ENCODE assay signal across 9 cellular contexts in genomic region chr5:772932-773331, GRCh38. TPM values are rescaled to one million over a fixed set of nuclear protein-coding genes. Genes with fewer than 3 reads are reported as not detected.
DNase-seq lines count a peak whose midpoint lies in the region; ATAC-seq and TF ChIP-seq lines count a peak whose summit lies in the region.
"Not testable (repeated sequence)": the region's sequence is repeated elsewhere in the genome, so short reads cannot be mapped to it uniquely, and the experiment has no call there.
"Had no signal": no experiment of that assay in that cellular context is flagged by ENCODE, and none has a peak within 500 bp of the region (broad histone marks: within the 10 kb centered on the region; RNA-seq: fewer than 3 reads in every experiment).

No MANE protein-coding gene starts in this region.

- H2AK5ac ChIP-seq in neuronal stem cell (ENCODE audit: low read depth, low read length) = peak overlapping the region; percentile 79

- not testable (repeated sequence) for H3K9me3 ChIP-seq in RWPE2 (ENCODE audit: severe bottlenecking); right cardiac atrium (ENCODE audit: control insufficient read depth, low read length); neuronal stem cell (replicated peaks in 1 of 2; ENCODE audit: control insufficient read depth in 2 of 2, insufficient read depth in 1 of 2, low read depth in 1 of 2, low read length in 2 of 2)

- not testable (repeated sequence) for H2BK5ac ChIP-seq in neuronal stem cell (ENCODE audit: low read length)

- H3K27me3 Mint-ChIP-seq in activated CD4-positive, alpha-beta memory T cell treated with anti-CD3 and anti-CD28 coated beads for 36 hours = not testable (repeated sequence)

- not testable (repeated sequence) for H3K36me3 Mint-ChIP-seq in activated CD4-positive, alpha-beta memory T cell treated with anti-CD3 and anti-CD28 coated beads for 36 hours

- POLR2A ChIA-PET in GM10248 (lab: Yijun Ruan, JAX); activated CD4-positive, alpha-beta memory T cell treated with anti-CD3 and anti-CD28 coated beads for 36 hours (lab: Charles Lee): not testable (repeated sequence)

- not testable (repeated sequence) for H3K9me3 Mint-ChIP-seq in activated CD4-positive, alpha-beta memory T cell treated with anti-CD3 and anti-CD28 coated beads for 36 hours

- not testable (repeated sequence) for H3K27ac Mint-ChIP-seq in activated CD4-positive, alpha-beta memory T cell treated with anti-CD3 and anti-CD28 coated beads for 36 hours

- WGBS in right cardiac atrium = 84% methylated on average over 13 of the region's 13 CpGs
- WGBS in neuronal stem cell (ENCODE audit: extremely low coverage in 2 of 2, insufficient read length in 2 of 2, insufficient replicate concordance in 1 of 2), 2 donors = no CpG with 5 or more reads among the region's 13 CpGs

- H3K4ac ChIP-seq in neuronal stem cell (ENCODE audit: low read length) = not testable (repeated sequence)

- not testable (repeated sequence) for TF ChIP-seq CTCF in GM10248 (IDR thresholded peaks at IDR 0.05; ENCODE audit: control extremely low read depth, extremely low read depth, low read depth, missing control alignments); RWPE2 (IDR thresholded peaks at IDR 0.05; ENCODE audit: poor library complexity, severe bottlenecking); coronary artery (IDR thresholded peaks at IDR 0.05)

- CTCF ChIA-PET in GM10248 (lab: Yijun Ruan, JAX); activated CD4-positive, alpha-beta memory T cell treated with anti-CD3 and anti-CD28 coated beads for 36 hours (lab: Charles Lee): not testable (repeated sequence)

- H4K8ac ChIP-seq in neuronal stem cell (ENCODE audit: low read depth, low read length) = not testable (repeated sequence)

- not testable (repeated sequence) for H3K27me3 ChIP-seq in RWPE2 (ENCODE audit: insufficient read depth, poor library complexity, severe bottlenecking); right cardiac atrium (ENCODE audit: control insufficient read depth, insufficient read depth); neuronal stem cell (ENCODE audit: control insufficient read depth in 3 of 3, insufficient read depth in 3 of 3, low read depth in 1 of 3, low read length in 3 of 3)

- H4K91ac ChIP-seq in neuronal stem cell (ENCODE audit: low read depth, low read length, poor library complexity) = not testable (repeated sequence)

- not testable (repeated sequence) for H2BK12ac ChIP-seq in neuronal stem cell (ENCODE audit: low read length)

- not testable (repeated sequence) for H3K36me3 ChIP-seq in RWPE2 (ENCODE audit: low read depth); neuronal stem cell (replicated peaks in 1 of 2; ENCODE audit: control insufficient read depth in 2 of 2, insufficient read depth in 2 of 2, low read length in 2 of 2)

- not testable (repeated sequence) for H3K27ac ChIP-seq in RWPE2 (ENCODE audit: poor library complexity, severe bottlenecking); coronary artery; right cardiac atrium (ENCODE audit: low read length); neuronal stem cell (replicated peaks; ENCODE audit: low read length)

- H3K79me1 ChIP-seq in neuronal stem cell (ENCODE audit: low read depth, low read length) = not testable (repeated sequence)

- intact Hi-C loops in activated CD4-positive, alpha-beta memory T cell treated with anti-CD3 and anti-CD28 coated beads for 36 hours (cut with micrococcal nuclease); right cardiac atrium (cut with DNase I): not testable (repeated sequence)

- H3K4me2 ChIP-seq in neuronal stem cell (ENCODE audit: insufficient read depth, low read length, poor library complexity, severe bottlenecking) = not testable (repeated sequence)

- not testable (repeated sequence) for H3K9ac ChIP-seq in neuronal stem cell (ENCODE audit: low read depth, low read length, poor library complexity)

- not testable (repeated sequence) for ATAC-seq in RWPE2 (ENCODE audit: low read depth); right cardiac atrium

- H3K4me3 ChIP-seq in RWPE2 (ENCODE audit: severe bottlenecking); coronary artery; right cardiac atrium (ENCODE audit: low read length); neuronal stem cell (ENCODE audit: low read length in 2 of 2): not testable (repeated sequence)

- H3K4me1 Mint-ChIP-seq in activated CD4-positive, alpha-beta memory T cell treated with anti-CD3 and anti-CD28 coated beads for 36 hours (ENCODE audit: low read depth) = not testable (repeated sequence)

- not testable (repeated sequence) for H3K4me3 Mint-ChIP-seq in activated CD4-positive, alpha-beta memory T cell treated with anti-CD3 and anti-CD28 coated beads for 36 hours

- H3K18ac ChIP-seq in neuronal stem cell (ENCODE audit: low read length) = not testable (repeated sequence)

- DNase-seq in GM10248 (ENCODE audit: extremely low spot score) = peak; percentile 7
- peak; percentile 24 for DNase-seq in RWPE2 (ENCODE audit: low spot score)
- DNase-seq in activated CD4-positive, alpha-beta memory T cell treated with anti-CD3 and anti-CD28 coated beads for 36 hours = peak; percentile 5
- DNase-seq in coronary artery (ENCODE audit: low spot score) = peak; percentile 49
- peak in 2 of 3 donors; percentile 61 to 64 for DNase-seq in right cardiac atrium
- DNase-seq in neuronal stem cell (ENCODE audit: low spot score) = not testable (repeated sequence)
- peak; percentile 1 for DNase-seq in stimulated activated CD4-positive, alpha-beta T cell treated with anti-CD3 and anti-CD28 coated beads, Interleukin-15, amount 100 ng/mL, for 24 hours

- H3K4me1 ChIP-seq in RWPE2 (ENCODE audit: insufficient read depth, poor library complexity, severe bottlenecking); right cardiac atrium (ENCODE audit: control insufficient read depth, insufficient read depth, low read length); neuronal stem cell (ENCODE audit: control insufficient read depth in 2 of 2, insufficient read depth in 1 of 2, low read depth in 1 of 2, low read length in 2 of 2): not testable (repeated sequence)

- not testable (repeated sequence) for H2AFZ ChIP-seq in neuronal stem cell (ENCODE audit: low read length)

- H2BK15ac ChIP-seq in neuronal stem cell (ENCODE audit: low read length) = not testable (repeated sequence)

- H3K23ac ChIP-seq in neuronal stem cell (ENCODE audit: low read depth, low read length, poor library complexity) = peak overlapping the region; percentile 92

- not testable (repeated sequence) for H3K14ac ChIP-seq in neuronal stem cell (ENCODE audit: low read length)

- not testable (repeated sequence) for H2BK120ac ChIP-seq in neuronal stem cell (ENCODE audit: low read depth, low read length)

RNA-seq across cellular contexts. Expression of gene ZDHHC11B, which starts 11.6 kb away (rescaled TPM):
- under 1 TPM; 0.34 to 0.67 TPM for total RNA-seq in activated CD4-positive, alpha-beta memory T cell treated with anti-CD3 and anti-CD28 coated beads for 36 hours
- 10 to 100 TPM; 17.0 to 49.2 (median 24.1) TPM for total RNA-seq in right cardiac atrium
- 6.6 TPM for polyA plus RNA-seq in right cardiac atrium
- polyA plus RNA-seq in neuronal stem cell (2013, experiment 1 of 2) = 2.4 TPM
- 2.2 TPM for polyA plus RNA-seq in neuronal stem cell (2013, experiment 2 of 2)
- total RNA-seq: RPMI7951 had no signal
- polyA plus RNA-seq: CD8-positive, alpha-beta memory T cell had no signal

Comparison
In these comparisons a context has a peak if more than half of its experiments do, and no peak if none do; other contexts are left out.
1. RNA of gene ZDHHC11B, which starts 11.6 kb away (total RNA-seq): 17.0 to 49.2 TPM in right cardiac atrium; 0.34 to 0.67 TPM in activated CD4-positive, alpha-beta memory T cell treated with anti-CD3 and anti-CD28 coated beads for 36 hours; every median in the first group is over 10 times any median in the second.